9 cellular contexts compared by ENCODE assay signal in genomic region chr12:119594399-119594730, GRCh38. TPM values are rescaled to one million over a fixed set of nuclear protein-coding genes. Genes with fewer than 3 reads are reported as not detected.
DNase-seq lines count a peak whose midpoint lies in the region; ATAC-seq and TF ChIP-seq lines count a peak whose summit lies in the region.
"Had no signal": no experiment of that assay in that cellular context is flagged by ENCODE, and none has a peak within 500 bp of the region (broad histone marks: within the 10 kb centered on the region; RNA-seq: fewer than 3 reads in every experiment).

No MANE protein-coding gene starts in this region.

- DNase-seq in SIG-M5 treated with dmso at 0.1 percent for 504 hours (lab: John Stamatoyannopoulos, UW; ENCODE audit: unreplicated experiment) (peak; percentile 47), SIG-M5 (lab: John Stamatoyannopoulos, UW) (no peak), glutamatergic neuron (peak; percentile 34), upper lobe of right lung (no peak), activated gamma-delta T cell treated with Interleukin-2 at 50 U/mL for 16 hours (no peak), AG08396 (ENCODE audit: low spot score) (no peak), NCI-H2029 treated with DMSO at 0.1 percent for 48 hours (lab: John Stamatoyannopoulos, UW) (no peak)
- DNase-seq: activated CD4-positive, alpha-beta T cell treated with anti-CD3 and anti-CD28 coated beads, Interleukin-2, amount 50 U/mL, for 1 hour had no signal

- H3K4me1 ChIP-seq in muscle layer of duodenum (ENCODE audit: control insufficient read depth in 1 of 2, insufficient read depth in 2 of 2, low read length in 2 of 2) (peaks cover 0 to 9% of the 10 kb centered on the region in 2 donors), upper lobe of right lung (no peaks in the 10 kb centered on the region)

- peaks cover 39% of the 10 kb centered on the region for H3K27me3 Mint-ChIP-seq in glutamatergic neuron (ENCODE audit: unreplicated experiment)

- peak overlapping the region; percentile 21 to 42 for H3K4me3 ChIP-seq in muscle layer of duodenum (ENCODE audit: low read depth in 1 of 2, low read length in 2 of 2)
- peak overlapping the region; percentile 51 for H3K4me3 ChIP-seq in upper lobe of right lung

- H3K36me3 ChIP-seq in muscle layer of duodenum (ENCODE audit: control insufficient read depth in 1 of 2, insufficient read depth in 2 of 2, low read length in 2 of 2) (no peaks in the 10 kb centered on the region), upper lobe of right lung (no peaks in the 10 kb centered on the region)

- H3K27ac ChIP-seq in muscle layer of duodenum (ENCODE audit: low read length): no peak overlapping the region
- peak overlapping the region; percentile 58 for H3K27ac ChIP-seq in upper lobe of right lung

- no peaks in the 10 kb centered on the region for H3K36me3 Mint-ChIP-seq in glutamatergic neuron (ENCODE audit: unreplicated experiment)

- peaks cover 2% of the 10 kb centered on the region for H3K4me1 Mint-ChIP-seq in glutamatergic neuron (ENCODE audit: low read depth, unreplicated experiment)

- H3K27me3 ChIP-seq in muscle layer of duodenum (ENCODE audit: low read depth, low read length) (peaks cover 25% of the 10 kb centered on the region), upper lobe of right lung (peaks cover 29% of the 10 kb centered on the region)

- H3K4me3 Mint-ChIP-seq in glutamatergic neuron (ENCODE audit: unreplicated experiment): peak overlapping the region; percentile 96

- no peaks in the 10 kb centered on the region for H3K9me3 ChIP-seq in muscle layer of duodenum (ENCODE audit: control insufficient read depth in 1 of 2, low read length in 2 of 2)
- no peaks in the 10 kb centered on the region for H3K9me3 ChIP-seq in upper lobe of right lung

- TF ChIP-seq CTCF in glutamatergic neuron (IDR thresholded peaks at IDR 0.05; ENCODE audit: partially characterized antibody, unreplicated experiment): no peak
- TF ChIP-seq CTCF in upper lobe of right lung (IDR thresholded peaks at IDR 0.05): no peak

- peaks cover 2% of the 10 kb centered on the region for H3K9me3 Mint-ChIP-seq in glutamatergic neuron (ENCODE audit: unreplicated experiment)

- no peak overlapping the region for H3K27ac Mint-ChIP-seq in glutamatergic neuron (ENCODE audit: unreplicated experiment)

- peak; percentile 10 for ATAC-seq in upper lobe of right lung

- intact Hi-C loops in upper lobe of right lung (cut with DNase I): no loop called here

RNA-seq across cellular contexts. Expression of gene TMEM233, which starts 0.8 kb away (rescaled TPM):
- total RNA-seq in glutamatergic neuron (ENCODE audit: unreplicated experiment) (not detected), upper lobe of right lung (0.96 TPM)

Comparison
In these comparisons a context has a peak if more than half of its experiments do, and no peak if none do; other contexts are left out.
1. DNase-seq: peak in SIG-M5 treated with dmso at 0.1 percent for 504 hours (single experiment) and glutamatergic neuron (single experiment); none in SIG-M5 (single experiment), upper lobe of right lung (single experiment), activated gamma-delta T cell treated with Interleukin-2 at 50 U/mL for 16 hours (single experiment), AG08396 (single experiment) and NCI-H2029 treated with DMSO at 0.1 percent for 48 hours (single experiment).